In the genomic region with DNA sequence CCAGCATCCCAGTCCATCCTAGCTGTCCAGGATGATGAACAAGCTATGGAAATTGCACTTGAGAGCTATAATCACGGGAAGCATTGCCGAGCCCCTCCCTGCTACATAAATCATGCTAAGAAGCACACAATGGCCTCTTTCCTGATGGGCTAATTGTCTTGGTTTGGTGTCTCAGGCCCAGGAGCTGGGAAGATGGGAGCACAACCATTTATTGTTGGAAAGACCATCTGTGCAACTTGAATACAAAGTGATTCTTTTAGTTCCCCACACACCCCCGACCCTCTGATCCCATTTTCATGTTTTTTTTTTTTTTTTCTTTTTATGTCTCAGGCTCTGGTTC, we compare ENCODE assay signal across 24 cellular contexts.
A peak's percentile ranks its signal among the peaks of the same experiment; 100 is the strongest.
DNase-seq lines count a peak whose midpoint lies in the region; ATAC-seq and TF ChIP-seq lines count a peak whose summit lies in the region.
"Had no signal": no experiment of that assay in that cellular context is flagged by ENCODE, and none has a peak within 500 bp of the region (broad histone marks: within the 10 kb centered on the region; RNA-seq: fewer than 3 reads in every experiment).

No MANE protein-coding gene starts in this region.

- CTCF ChIA-PET in activated CD4-positive, alpha-beta T cell treated with anti-CD3 and anti-CD28 coated beads, Interleukin-2, amount 10 ng/mL, durations not matched to agents 7 days and 5 days (lab: Charles Lee), result interaction anchor here (1.2 to 2.4 kb wide), 5 partner anchors 11 to 20 kb away, joined by 4 to 7 read pairs (median 6); no protein-coding TSS in a partner anchor
- CTCF ChIA-PET in activated CD4-positive, alpha-beta T cell treated with anti-CD3 and anti-CD28 coated beads for 36 hours (lab: Charles Lee), result interaction anchor here (0.7 kb wide), 1 partner anchor 160 kb away, joined by 4 read pairs; no protein-coding TSS in a partner anchor

- intact Hi-C loops in activated CD4-positive, alpha-beta T cell treated with anti-CD3 and anti-CD28 coated beads for 36 hours (cut with DNase I, micrococcal nuclease), result no loop called here

- TF ChIP-seq CTCF in brain (conservative IDR thresholded peaks at IDR 0.05), result no peak

- peaks cover 6% of the 10 kb centered on the region for H3K36me3 Mint-ChIP-seq in activated CD4-positive, alpha-beta T cell treated with anti-CD3 and anti-CD28 coated beads, Interleukin-2, amount 10 ng/mL, durations not matched to agents 7 days and 5 days (ENCODE audit: low read depth)
- H3K36me3 Mint-ChIP-seq in activated CD4-positive, alpha-beta T cell treated with anti-CD3 and anti-CD28 coated beads for 36 hours (ENCODE audit: low read depth), result peaks cover 11% of the 10 kb centered on the region
- H3K36me3 Mint-ChIP-seq in brain, result no peaks in the 10 kb centered on the region

- no peak for DNase-seq in activated CD4-positive, alpha-beta T cell treated with anti-CD3 and anti-CD28 coated beads, Interleukin-2, amount 10 ng/mL, durations not matched to agents 7 days and 5 days
- no peak for DNase-seq in activated CD4-positive, alpha-beta T cell treated with anti-CD3 and anti-CD28 coated beads for 36 hours
- DNase-seq in LoVo (ENCODE audit: low spot score), result no peak
- no peak for DNase-seq in stimulated activated naive CD4-positive, alpha-beta T cell treated with Interleukin-2 at 50 U/mL for 16 hours (lab: John Stamatoyannopoulos, UW)
- DNase-seq: 8988T; activated CD4-positive, alpha-beta T cell treated with anti-CD3 and anti-CD28 coated beads, Interleukin-2, amount 50 U/mL, for 4 hours; activated naive CD4-positive, alpha-beta T cell treated with anti-CD3 and anti-CD28 coated beads, Interleukin-2, amount 50 U/mL, for 16 hours; aorta; GOT3; left ventricle myocardium superior; NCI-H1694 treated with DMSO at 0.1 percent for 48 hours; NCI-H82; nephron progenitor cell; stimulated activated naive CD8-positive, alpha-beta T cell treated with anti-CD3 and anti-CD28 coated beads, Interleukin-15, amount 100 ng/mL, for 72 hours; T-helper 9 cell; transverse colon had no signal

- peaks cover 20% of the 10 kb centered on the region for H3K4me1 Mint-ChIP-seq in activated CD4-positive, alpha-beta T cell treated with anti-CD3 and anti-CD28 coated beads, Interleukin-2, amount 10 ng/mL, durations not matched to agents 7 days and 5 days
- peaks cover 22% of the 10 kb centered on the region for H3K4me1 Mint-ChIP-seq in activated CD4-positive, alpha-beta T cell treated with anti-CD3 and anti-CD28 coated beads for 36 hours
- peaks cover 73% of the 10 kb centered on the region for H3K4me1 Mint-ChIP-seq in brain

- POLR2A ChIA-PET in activated CD4-positive, alpha-beta T cell treated with anti-CD3 and anti-CD28 coated beads, Interleukin-2, amount 10 ng/mL, durations not matched to agents 7 days and 5 days (lab: Charles Lee), result no interaction called here
- POLR2A ChIA-PET in activated CD4-positive, alpha-beta T cell treated with anti-CD3 and anti-CD28 coated beads for 36 hours (lab: Charles Lee), result no interaction called here

- H3K27ac ChIP-seq in layer of hippocampus (ENCODE audit: low read depth, low read length) (peak overlapping the region; percentile 74), temporal lobe (ENCODE audit: low read depth, low read length) (peak overlapping the region; percentile 58)
- H3K27ac ChIP-seq: KMS-11, sigmoid colon, transverse colon had no signal

- H3K4me3 Mint-ChIP-seq in activated CD4-positive, alpha-beta T cell treated with anti-CD3 and anti-CD28 coated beads, Interleukin-2, amount 10 ng/mL, durations not matched to agents 7 days and 5 days, result no peak overlapping the region
- H3K4me3 Mint-ChIP-seq in activated CD4-positive, alpha-beta T cell treated with anti-CD3 and anti-CD28 coated beads for 36 hours, result no peak overlapping the region
- H3K4me3 Mint-ChIP-seq in brain, result no peak overlapping the region
- H3K4me3 Mint-ChIP-seq: activated T-helper 1 cell treated with anti-CD3 and anti-CD28 coated beads, Interleukin-12 subunit alpha, Interleukin-12 subunit beta, Interleukin-2, Interleukin-4 antibody, amounts not matched to agents 30 ng/mL and 10 ng/mL and 1 ng/mL, durations not matched to agents 14 hours and 24 hours and 36 hours; nephron progenitor cell; stimulated activated naive CD8-positive, alpha-beta T cell treated with anti-CD3 and anti-CD28 coated beads, Interleukin-15, amount 100 ng/mL, for 72 hours; WTC11 had no signal

- no peaks in the 10 kb centered on the region for H3K9me3 Mint-ChIP-seq in activated CD4-positive, alpha-beta T cell treated with anti-CD3 and anti-CD28 coated beads, Interleukin-2, amount 10 ng/mL, durations not matched to agents 7 days and 5 days
- no peaks in the 10 kb centered on the region for H3K9me3 Mint-ChIP-seq in activated CD4-positive, alpha-beta T cell treated with anti-CD3 and anti-CD28 coated beads for 36 hours (ENCODE audit: low read depth)
- no peaks in the 10 kb centered on the region for H3K9me3 Mint-ChIP-seq in brain
- H3K9me3 Mint-ChIP-seq: activated T-helper 1 cell treated with anti-CD3 and anti-CD28 coated beads, Interleukin-12 subunit alpha, Interleukin-12 subunit beta, Interleukin-2, Interleukin-4 antibody, amounts not matched to agents 30 ng/mL and 10 ng/mL and 1 ng/mL, durations not matched to agents 14 hours and 24 hours and 36 hours; nephron progenitor cell; stimulated activated naive CD8-positive, alpha-beta T cell treated with anti-CD3 and anti-CD28 coated beads, Interleukin-15, amount 100 ng/mL, for 72 hours; WTC11 had no signal

- H3K27ac Mint-ChIP-seq in activated CD4-positive, alpha-beta T cell treated with anti-CD3 and anti-CD28 coated beads, Interleukin-2, amount 10 ng/mL, durations not matched to agents 7 days and 5 days, result peak overlapping the region; percentile 58
- H3K27ac Mint-ChIP-seq in activated CD4-positive, alpha-beta T cell treated with anti-CD3 and anti-CD28 coated beads for 36 hours, result no peak overlapping the region
- peak overlapping the region in 4 of 5 experiments; percentile 41 to 92 (median 78) for H3K27ac Mint-ChIP-seq in brain
- H3K27ac Mint-ChIP-seq: activated T-helper 1 cell treated with anti-CD3 and anti-CD28 coated beads, Interleukin-12 subunit alpha, Interleukin-12 subunit beta, Interleukin-2, Interleukin-4 antibody, amounts not matched to agents 30 ng/mL and 10 ng/mL and 1 ng/mL, durations not matched to agents 14 hours and 24 hours and 36 hours; nephron progenitor cell; WTC11 had no signal

- ATAC-seq in activated CD4-positive, alpha-beta T cell treated with anti-CD3 and anti-CD28 coated beads for 36 hours, result no peak
- ATAC-seq in HG03175 (IDR thresholded peaks at IDR 0.05; ENCODE audit: unreplicated experiment), result no peak
- ATAC-seq: left ventricle myocardium superior; stimulated activated naive CD8-positive, alpha-beta T cell treated with anti-CD3 and anti-CD28 coated beads, Interleukin-15, amount 100 ng/mL, for 72 hours; WTC11 had no signal

- no peaks in the 10 kb centered on the region for H3K27me3 ChIP-seq in layer of hippocampus (ENCODE audit: control insufficient read depth, insufficient read depth, low read length)
- H3K27me3 ChIP-seq: sigmoid colon, transverse colon had no signal

- no peaks in the 10 kb centered on the region for H3K27me3 Mint-ChIP-seq in activated CD4-positive, alpha-beta T cell treated with anti-CD3 and anti-CD28 coated beads, Interleukin-2, amount 10 ng/mL, durations not matched to agents 7 days and 5 days
- H3K27me3 Mint-ChIP-seq in activated CD4-positive, alpha-beta T cell treated with anti-CD3 and anti-CD28 coated beads for 36 hours, result no peaks in the 10 kb centered on the region
- no peaks in the 10 kb centered on the region for H3K27me3 Mint-ChIP-seq in brain
- H3K27me3 Mint-ChIP-seq: stimulated activated naive CD8-positive, alpha-beta T cell treated with anti-CD3 and anti-CD28 coated beads, Interleukin-15, amount 100 ng/mL, for 72 hours had no signal
